11 cellular contexts compared by ENCODE assay signal in the genomic region with DNA sequence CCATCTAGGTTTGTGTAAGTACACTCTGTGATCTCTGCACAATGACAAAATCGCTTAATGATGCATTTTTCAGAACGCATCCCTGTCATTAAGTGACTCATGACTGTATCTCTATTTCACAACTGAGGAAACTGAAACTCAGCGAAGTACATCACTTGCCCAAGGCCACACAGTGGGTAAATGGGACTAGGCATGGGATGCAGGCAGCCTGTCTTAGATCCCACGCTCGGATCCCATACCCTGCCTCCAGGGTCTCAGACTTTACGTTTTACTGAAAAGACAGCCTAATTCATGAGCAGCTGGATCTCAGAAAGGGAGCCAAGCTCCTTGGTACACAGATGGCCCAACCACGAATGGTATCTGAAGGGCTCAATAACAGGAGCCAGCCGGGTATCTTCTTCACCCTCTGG. TPM values are rescaled to one million over a fixed set of nuclear protein-coding genes. Genes with fewer than 3 reads are reported as not detected.
DNase-seq lines count a peak whose midpoint lies in the region; ATAC-seq and TF ChIP-seq lines count a peak whose summit lies in the region.
"Had no signal": no experiment of that assay in that cellular context is flagged by ENCODE, and none has a peak within 500 bp of the region (broad histone marks: within the 10 kb centered on the region; RNA-seq: fewer than 3 reads in every experiment).

No MANE protein-coding gene starts in this region.

- H3K36me3 ChIP-seq in parathyroid adenoma (ENCODE audit: control insufficient read depth, insufficient read depth, low read length) (no peaks in the 10 kb centered on the region), left lung (no peaks in the 10 kb centered on the region)
- H3K36me3 ChIP-seq: esophagus muscularis mucosa had no signal

- peaks cover 11% of the 10 kb centered on the region for H3K4me1 ChIP-seq in parathyroid adenoma
- peaks cover 4 to 52% of the 10 kb centered on the region in 2 donors for H3K4me1 ChIP-seq in left lung

- H3K27ac ChIP-seq in parathyroid adenoma, result no peak overlapping the region
- peak overlapping the region in 1 of 2 donors; percentile 96 for H3K27ac ChIP-seq in left lung
- H3K27ac ChIP-seq: esophagus muscularis mucosa had no signal

- peak; percentile 31 for DNase-seq in activated CD4-positive, alpha-beta T cell treated with anti-CD3 and anti-CD28 coated beads for 36 hours
- no peak for DNase-seq in activated CD4-positive, alpha-beta T cell treated with anti-CD3 and anti-CD28 coated beads for 1 hour
- peak; percentile 34 for DNase-seq in LHCN-M2 (ENCODE audit: low read depth)
- no peak for DNase-seq in left lung
- DNase-seq in GDM1 (lab: John Stamatoyannopoulos, UW), result no peak
- no peak for DNase-seq in medulla oblongata (ENCODE audit: extremely low spot score)
- DNase-seq: activated naive CD4-positive, alpha-beta T cell treated with anti-CD3 and anti-CD28 coated beads for 36 hours had no signal

- TF ChIP-seq CTCF in parathyroid adenoma (IDR thresholded peaks at IDR 0.05), result no peak
- no peak for TF ChIP-seq CTCF in left lung (IDR thresholded peaks at IDR 0.05)

- ATAC-seq in activated CD4-positive, alpha-beta T cell treated with anti-CD3 and anti-CD28 coated beads for 36 hours, result peak; percentile 6
- ATAC-seq in activated T-helper 17 cell treated with anti-CD3 and anti-CD28 coated beads, Interleukin-2, amount 50 U/mL, for 72 hours (replicated peaks), result peak; percentile 32
- ATAC-seq in left lung, result no peak
- ATAC-seq: Right ventricle myocardium inferior had no signal

- H3K36me3 Mint-ChIP-seq in activated CD4-positive, alpha-beta T cell treated with anti-CD3 and anti-CD28 coated beads for 36 hours (ENCODE audit: low read depth), result peaks cover 4% of the 10 kb centered on the region
- peaks cover 4% of the 10 kb centered on the region for H3K36me3 Mint-ChIP-seq in activated T-helper 17 cell treated with anti-CD3 and anti-CD28 coated beads, Interleukin-2, amount 50 U/mL, for 72 hours (ENCODE audit: low read depth)

- POLR2A ChIA-PET in activated CD4-positive, alpha-beta T cell treated with anti-CD3 and anti-CD28 coated beads for 36 hours (lab: Charles Lee), result no interaction called here

- peaks cover 27% of the 10 kb centered on the region for H3K4me1 Mint-ChIP-seq in activated CD4-positive, alpha-beta T cell treated with anti-CD3 and anti-CD28 coated beads for 36 hours
- H3K4me1 Mint-ChIP-seq in activated T-helper 17 cell treated with anti-CD3 and anti-CD28 coated beads, Interleukin-2, amount 50 U/mL, for 72 hours, result peaks cover 13% of the 10 kb centered on the region

- H3K4me3 ChIP-seq in parathyroid adenoma (ENCODE audit: low read depth, low read length) (no peak overlapping the region), left lung (no peak overlapping the region)
- H3K4me3 ChIP-seq: esophagus muscularis mucosa had no signal

- no peaks in the 10 kb centered on the region for H3K9me3 Mint-ChIP-seq in activated CD4-positive, alpha-beta T cell treated with anti-CD3 and anti-CD28 coated beads for 36 hours (ENCODE audit: low read depth)
- no peaks in the 10 kb centered on the region for H3K9me3 Mint-ChIP-seq in activated T-helper 17 cell treated with anti-CD3 and anti-CD28 coated beads, Interleukin-2, amount 50 U/mL, for 72 hours
- H3K9me3 Mint-ChIP-seq: activated naive CD4-positive, alpha-beta T cell treated with anti-CD3 and anti-CD28 coated beads for 36 hours had no signal

- peak overlapping the region; percentile 17 for H2AFZ ChIP-seq in parathyroid adenoma

- intact Hi-C loops in activated CD4-positive, alpha-beta T cell treated with anti-CD3 and anti-CD28 coated beads for 36 hours (cut with DNase I, micrococcal nuclease), result no loop called here
- intact Hi-C loops in left lung (cut with DNase I), result no loop called here

- H3K27me3 Mint-ChIP-seq in activated CD4-positive, alpha-beta T cell treated with anti-CD3 and anti-CD28 coated beads for 36 hours, result no peaks in the 10 kb centered on the region
- no peaks in the 10 kb centered on the region for H3K27me3 Mint-ChIP-seq in activated T-helper 17 cell treated with anti-CD3 and anti-CD28 coated beads, Interleukin-2, amount 50 U/mL, for 72 hours

- no peak overlapping the region for H3K4me3 Mint-ChIP-seq in activated CD4-positive, alpha-beta T cell treated with anti-CD3 and anti-CD28 coated beads for 36 hours
- peak overlapping the region; percentile 91 for H3K4me3 Mint-ChIP-seq in activated T-helper 17 cell treated with anti-CD3 and anti-CD28 coated beads, Interleukin-2, amount 50 U/mL, for 72 hours
- H3K4me3 Mint-ChIP-seq: activated naive CD4-positive, alpha-beta T cell treated with anti-CD3 and anti-CD28 coated beads for 36 hours had no signal

- peaks cover 17% of the 10 kb centered on the region for H3K79me2 ChIP-seq in parathyroid adenoma

- H3K9ac ChIP-seq in parathyroid adenoma, result no peak overlapping the region

- peak overlapping the region; percentile 33 for H3K27ac Mint-ChIP-seq in activated CD4-positive, alpha-beta T cell treated with anti-CD3 and anti-CD28 coated beads for 36 hours
- no peak overlapping the region for H3K27ac Mint-ChIP-seq in activated T-helper 17 cell treated with anti-CD3 and anti-CD28 coated beads, Interleukin-2, amount 50 U/mL, for 72 hours
- H3K27ac Mint-ChIP-seq: activated naive CD4-positive, alpha-beta T cell treated with anti-CD3 and anti-CD28 coated beads for 36 hours had no signal

- no peaks in the 10 kb centered on the region for H3K27me3 ChIP-seq in parathyroid adenoma (ENCODE audit: control insufficient read depth, insufficient read depth, low read length)
- no peaks in the 10 kb centered on the region for H3K27me3 ChIP-seq in left lung
- H3K27me3 ChIP-seq: esophagus muscularis mucosa had no signal

- no peaks in the 10 kb centered on the region for H3K9me3 ChIP-seq in parathyroid adenoma (ENCODE audit: control insufficient read depth, low read length)
- no peaks in the 10 kb centered on the region for H3K9me3 ChIP-seq in left lung
- H3K9me3 ChIP-seq: esophagus muscularis mucosa had no signal

- no peak overlapping the region for H3K4me2 ChIP-seq in parathyroid adenoma (ENCODE audit: low read length)

- CTCF ChIA-PET in activated CD4-positive, alpha-beta T cell treated with anti-CD3 and anti-CD28 coated beads for 36 hours (lab: Charles Lee), result interaction anchor here (0.8 to 1.5 kb wide), 2 partner anchors 11 to 37 kb away, joined by 3 read pairs; no protein-coding TSS in a partner anchor

RNA-seq across cellular contexts. Expression of a gene that starts 2.4 kb away (rescaled TPM):
- 10 to 100 TPM; 70.6 to 89.5 TPM for total RNA-seq in activated CD4-positive, alpha-beta T cell treated with anti-CD3 and anti-CD28 coated beads for 36 hours
- total RNA-seq in LHCN-M2 (2014; rRNA removed), result 139 and 140 TPM in 2 replicates
- 75.2 TPM for polyA plus RNA-seq in LHCN-M2 (2012)
- 10 to 100 TPM; 58.6 to 90.5 TPM for total RNA-seq in activated T-helper 17 cell treated with anti-CD3 and anti-CD28 coated beads, Interleukin-2, amount 50 U/mL, for 72 hours
- total RNA-seq in left lung, result 100 to 1,000 TPM; 178 to 180 TPM

RNA-seq across cellular contexts. Expression of a gene that starts 25.7 kb away (rescaled TPM):
- 10 to 100 TPM; 20.1 to 26.6 TPM for total RNA-seq in activated CD4-positive, alpha-beta T cell treated with anti-CD3 and anti-CD28 coated beads for 36 hours
- 16.2 and 18.7 TPM in 2 replicates for total RNA-seq in LHCN-M2 (2014; rRNA removed)
- 17.6 TPM for polyA plus RNA-seq in LHCN-M2 (2012)
- 10 to 100 TPM; 23.8 to 31.1 TPM for total RNA-seq in activated T-helper 17 cell treated with anti-CD3 and anti-CD28 coated beads, Interleukin-2, amount 50 U/mL, for 72 hours
- 10 to 100 TPM; 23.3 to 28.3 TPM for total RNA-seq in left lung

RNA-seq across cellular contexts. Expression of a gene that starts 41.1 kb away (rescaled TPM):
- total RNA-seq in activated CD4-positive, alpha-beta T cell treated with anti-CD3 and anti-CD28 coated beads for 36 hours, result 10 to 100 TPM; 10.1 to 17.4 TPM
- 15.5 and 16.9 TPM in 2 replicates for total RNA-seq in LHCN-M2 (2014; rRNA removed)
- polyA plus RNA-seq in LHCN-M2 (2012), result 7.8 TPM
- 10 to 100 TPM; 13.2 to 16.2 TPM for total RNA-seq in activated T-helper 17 cell treated with anti-CD3 and anti-CD28 coated beads, Interleukin-2, amount 50 U/mL, for 72 hours
- total RNA-seq in left lung, result 10 to 100 TPM; 17.3 to 20.6 TPM

RNA-seq across cellular contexts. Expression of a gene that starts 44.1 kb away (rescaled TPM):
- under 1 TPM; 0.73 to 0.90 TPM for total RNA-seq in activated CD4-positive, alpha-beta T cell treated with anti-CD3 and anti-CD28 coated beads for 36 hours
- total RNA-seq in LHCN-M2 (2014; rRNA removed), result 0.45 TPM in 1 of 2 replicates, not detected in the other
- 0.09 TPM for polyA plus RNA-seq in LHCN-M2 (2012)
- 1 to 10 TPM in 1 of 2 donors, under 1 TPM in 1; 0.56 to 6.9 TPM for total RNA-seq in activated T-helper 17 cell treated with anti-CD3 and anti-CD28 coated beads, Interleukin-2, amount 50 U/mL, for 72 hours
- under 1 TPM; 0.37 to 0.38 TPM for total RNA-seq in left lung
- total RNA-seq: activated naive CD4-positive, alpha-beta T cell treated with anti-CD3 and anti-CD28 coated beads for 36 hours had no signal

Comparison
In these comparisons a context has a peak if more than half of its experiments do, and no peak if none do; other contexts are left out.
1. DNase-seq: peak in activated CD4-positive, alpha-beta T cell treated with anti-CD3 and anti-CD28 coated beads for 36 hours (single experiment) and LHCN-M2 (single experiment); none in activated CD4-positive, alpha-beta T cell treated with anti-CD3 and anti-CD28 coated beads for 1 hour (single experiment), left lung (0 of 2), GDM1 (single experiment) and medulla oblongata (single experiment).